ENCODE assay signal across 8 cellular contexts in genomic region chr2:121810959-121811853, GRCh38. TPM values are rescaled to one million over a fixed set of nuclear protein-coding genes. Genes with fewer than 3 reads are reported as not detected.
DNase-seq lines count a peak whose midpoint lies in the region; ATAC-seq and TF ChIP-seq lines count a peak whose summit lies in the region.

No MANE protein-coding gene starts in this region.

- H3K36me3 Mint-ChIP-seq in activated T-helper 2 cell treated with anti-CD3 and anti-CD28 coated beads, Interferon-gamma antibody, Interleukin-2, Interleukin-4, amounts not matched to agents 10 μg/mL and 5 μg/mL and 100 μg/mL, durations not matched to agents 14 hours and 24 hours and 36 hours (ENCODE audit: low read depth), result no peaks in the 10 kb centered on the region

- H3K27ac ChIP-seq in brain microvascular endothelial cell, result no peak overlapping the region

- peak; percentile 74 for DNase-seq in EH (ENCODE audit: low read depth)
- DNase-seq in HPDE6-E6E7 (ENCODE audit: extremely low spot score), result peak; percentile 37
- peak; percentile 78 for DNase-seq in NCI-H69 (lab: John Stamatoyannopoulos, UW)
- peak; percentile 62 for DNase-seq in brain microvascular endothelial cell
- DNase-seq in islet precursor cell, result peak; percentile 80
- peak; percentile 38 for DNase-seq in stromal cell of bone marrow (ENCODE audit: low read depth)
- DNase-seq in activated T-helper 2 cell treated with anti-CD3 and anti-CD28 coated beads, Interferon-gamma antibody, Interleukin-2, Interleukin-4, amounts not matched to agents 10 μg/mL and 5 μg/mL and 100 μg/mL, durations not matched to agents 14 hours and 24 hours and 36 hours (ENCODE audit: low spot score), result no peak

- peak; percentile 74 for TF ChIP-seq CTCF in brain microvascular endothelial cell (IDR thresholded peaks at IDR 0.05; ENCODE audit: low read depth, low read length, missing control alignments)

- intact Hi-C loops in activated T-helper 2 cell treated with anti-CD3 and anti-CD28 coated beads, Interferon-gamma antibody, Interleukin-2, Interleukin-4, amounts not matched to agents 10 μg/mL and 5 μg/mL and 100 μg/mL, durations not matched to agents 14 hours and 24 hours and 36 hours (cut with micrococcal nuclease), result no loop called here

- ATAC-seq in GM19468 (IDR thresholded peaks at IDR 0.05; ENCODE audit: extremely low read depth, unreplicated experiment), result peak; percentile 87

- no peaks in the 10 kb centered on the region for H3K4me1 Mint-ChIP-seq in activated T-helper 2 cell treated with anti-CD3 and anti-CD28 coated beads, Interferon-gamma antibody, Interleukin-2, Interleukin-4, amounts not matched to agents 10 μg/mL and 5 μg/mL and 100 μg/mL, durations not matched to agents 14 hours and 24 hours and 36 hours (ENCODE audit: low read depth)

- in situ Hi-C loops in brain microvascular endothelial cell (cut with HindIII; ENCODE audit: low pct_ligation_motif_present, low sequenced_read_pairs), result no loop called here

- H3K4me3 ChIP-seq in brain microvascular endothelial cell (ENCODE audit: low read depth, low read length), result no peak overlapping the region

- H3K9me3 Mint-ChIP-seq in activated T-helper 2 cell treated with anti-CD3 and anti-CD28 coated beads, Interferon-gamma antibody, Interleukin-2, Interleukin-4, amounts not matched to agents 10 μg/mL and 5 μg/mL and 100 μg/mL, durations not matched to agents 14 hours and 24 hours and 36 hours, result no peaks in the 10 kb centered on the region

- H3K4me3 Mint-ChIP-seq in activated T-helper 2 cell treated with anti-CD3 and anti-CD28 coated beads, Interferon-gamma antibody, Interleukin-2, Interleukin-4, amounts not matched to agents 10 μg/mL and 5 μg/mL and 100 μg/mL, durations not matched to agents 14 hours and 24 hours and 36 hours (ENCODE audit: low read depth), result no peak overlapping the region

- no peaks in the 10 kb centered on the region for H3K27me3 ChIP-seq in brain microvascular endothelial cell (replicated peaks)

- H3K36me3 ChIP-seq in brain microvascular endothelial cell (replicated peaks), result no peaks in the 10 kb centered on the region

- H3K27me3 Mint-ChIP-seq in activated T-helper 2 cell treated with anti-CD3 and anti-CD28 coated beads, Interferon-gamma antibody, Interleukin-2, Interleukin-4, amounts not matched to agents 10 μg/mL and 5 μg/mL and 100 μg/mL, durations not matched to agents 14 hours and 24 hours and 36 hours (ENCODE audit: low read depth), result peaks cover 2% of the 10 kb centered on the region

- no peak overlapping the region for H3K27ac Mint-ChIP-seq in activated T-helper 2 cell treated with anti-CD3 and anti-CD28 coated beads, Interferon-gamma antibody, Interleukin-2, Interleukin-4, amounts not matched to agents 10 μg/mL and 5 μg/mL and 100 μg/mL, durations not matched to agents 14 hours and 24 hours and 36 hours

RNA-seq across cellular contexts. Expression of gene TSN, which starts 55.8 kb away (rescaled TPM):
- 67.6 and 72.5 TPM in 2 replicates for total RNA-seq in activated T-helper 2 cell treated with anti-CD3 and anti-CD28 coated beads, Interferon-gamma antibody, Interleukin-2, Interleukin-4, amounts not matched to agents 10 μg/mL and 5 μg/mL and 100 μg/mL, durations not matched to agents 14 hours and 24 hours and 36 hours
